ENCODE assay signal across 8 cellular contexts in genomic region chr3:142447308-142447851, GRCh38. TPM values are rescaled to one million over a fixed set of nuclear protein-coding genes. Genes with fewer than 3 reads are reported as not detected.
DNase-seq lines count a peak whose midpoint lies in the region; ATAC-seq and FAIRE-seq lines count a peak whose summit lies in the region.

No MANE protein-coding gene starts in this region.

- no CpG with 5 or more reads among the region's 35 CpGs for WGBS in neuronal stem cell (ENCODE audit: extremely low coverage in 2 of 2, insufficient read length in 2 of 2, insufficient replicate concordance in 1 of 2), 2 donors
- WGBS in thymus = under 1% methylated on average over 35 of the region's 35 CpGs

- peaks cover 0 to 7% of the 10 kb centered on the region in 2 donors for H3K4me1 ChIP-seq in neuronal stem cell (ENCODE audit: control insufficient read depth in 2 of 2, insufficient read depth in 1 of 2, low read depth in 1 of 2, low read length in 2 of 2)
- peaks cover 3% of the 10 kb centered on the region for H3K4me1 ChIP-seq in thymus (ENCODE audit: control insufficient read depth, insufficient read depth, low read length)

- H3K4me2 ChIP-seq in neuronal stem cell (ENCODE audit: insufficient read depth, low read length, poor library complexity, severe bottlenecking) = peak overlapping the region; percentile 67

- H3K36me3 ChIP-seq in neuronal stem cell (replicated peaks in 1 of 2; ENCODE audit: control insufficient read depth in 2 of 2, insufficient read depth in 2 of 2, low read length in 2 of 2) = peaks cover 0 to 34% of the 10 kb centered on the region in 2 donors
- peaks cover 12% of the 10 kb centered on the region for H3K36me3 ChIP-seq in thymus (ENCODE audit: control insufficient read depth, insufficient read depth)

- H3K4me3 ChIP-seq in neuronal stem cell (ENCODE audit: low read length in 2 of 2) (peak overlapping the region; percentile 90 to 100), thymus (ENCODE audit: low read length) (peak overlapping the region; percentile 100)

- H2BK120ac ChIP-seq in neuronal stem cell (ENCODE audit: low read depth, low read length) = no peak overlapping the region

- peak overlapping the region; percentile 86 for H2AFZ ChIP-seq in neuronal stem cell (ENCODE audit: low read length)

- peak overlapping the region; percentile 47 for H3K23ac ChIP-seq in neuronal stem cell (ENCODE audit: low read depth, low read length, poor library complexity)

- no peak overlapping the region for H4K8ac ChIP-seq in neuronal stem cell (ENCODE audit: low read depth, low read length)

- no peak overlapping the region for H4K91ac ChIP-seq in neuronal stem cell (ENCODE audit: low read depth, low read length, poor library complexity)

- H3K9me3 ChIP-seq in neuronal stem cell (replicated peaks in 1 of 2; ENCODE audit: control insufficient read depth in 2 of 2, insufficient read depth in 1 of 2, low read depth in 1 of 2, low read length in 2 of 2) (peaks cover 0 to 9% of the 10 kb centered on the region in 2 donors), thymus (ENCODE audit: control insufficient read depth) (no peaks in the 10 kb centered on the region)

- no peaks in the 10 kb centered on the region for H3K79me1 ChIP-seq in neuronal stem cell (ENCODE audit: low read depth, low read length)

- peak; percentile 42 for ATAC-seq in HG03354 (IDR thresholded peaks at IDR 0.05; ENCODE audit: poor library complexity, severe bottlenecking, unreplicated experiment)

- H3K14ac ChIP-seq in neuronal stem cell (ENCODE audit: low read length) = no peak overlapping the region

- H3K27me3 ChIP-seq in neuronal stem cell (ENCODE audit: control insufficient read depth in 3 of 3, insufficient read depth in 3 of 3, low read depth in 1 of 3, low read length in 3 of 3) (no peaks in the 10 kb centered on the region), thymus (ENCODE audit: control insufficient read depth, insufficient read depth) (no peaks in the 10 kb centered on the region)

- no peak overlapping the region for H2BK5ac ChIP-seq in neuronal stem cell (ENCODE audit: low read length)

- no peak overlapping the region for H2BK12ac ChIP-seq in neuronal stem cell (ENCODE audit: low read length)

- peak overlapping the region; percentile 11 for H3K27ac ChIP-seq in neuronal stem cell (replicated peaks; ENCODE audit: low read length)
- H3K27ac ChIP-seq in thymus (ENCODE audit: low read depth) = peak overlapping the region; percentile 99

- peak overlapping the region; percentile 15 for H3K18ac ChIP-seq in neuronal stem cell (ENCODE audit: low read length)

- FAIRE-seq in GM19239 (lab: Jason Lieb, UNC) = no peak

- DNase-seq in Ammon's horn (ENCODE audit: low spot score) (peak; percentile 56), GM19239 (ENCODE audit: insufficient read length, low spot score) (peak; percentile 17), RKO (ENCODE audit: low spot score) (peak; percentile 49), foreskin melanocyte (peak; percentile 57), neuronal stem cell (ENCODE audit: low spot score) (no peak)
- DNase-seq in activated naive CD4-positive, alpha-beta T cell treated with Interleukin-2 at 50 U/mL for 16 hours = peak; percentile 55

- H2AK5ac ChIP-seq in neuronal stem cell (ENCODE audit: low read depth, low read length) = no peak overlapping the region

- H3K4ac ChIP-seq in neuronal stem cell (ENCODE audit: low read length) = no peak overlapping the region

- peak overlapping the region; percentile 90 for H3K9ac ChIP-seq in neuronal stem cell (ENCODE audit: low read depth, low read length, poor library complexity)

- H2BK15ac ChIP-seq in neuronal stem cell (ENCODE audit: low read length) = no peak overlapping the region

RNA-seq across cellular contexts. Expression of gene XRN1, which starts 0.5 kb away (rescaled TPM):
- 10.5 TPM for polyA plus RNA-seq in neuronal stem cell (2013, experiment 1 of 2)
- 10.0 TPM for polyA plus RNA-seq in neuronal stem cell (2013, experiment 2 of 2)
- 12.2 TPM for polyA plus RNA-seq in thymus
